ENCODE assay signal across 31 cellular contexts in genomic region chr9:135296783-135297715, GRCh38.
A peak's percentile ranks its signal among the peaks of the same experiment; 100 is the strongest.
DNase-seq lines count a peak whose midpoint lies in the region; ATAC-seq and TF ChIP-seq lines count a peak whose summit lies in the region.
"Had no signal": no experiment of that assay in that cellular context is flagged by ENCODE, and none has a peak within 500 bp of the region (broad histone marks: within the 10 kb centered on the region; RNA-seq: fewer than 3 reads in every experiment).

No MANE protein-coding gene starts in this region.

- 15% methylated on average over 16 of the region's 17 CpGs for WGBS in SK-N-SH (ENCODE audit: low lambda C conversion rate)

- no peak overlapping the region for H3K4me3 ChIP-seq in SK-N-SH (ENCODE audit: low read depth in 2 of 2, low read length in 1 of 2)
- H3K4me3 ChIP-seq in CD8-positive, alpha-beta memory T cell (ENCODE audit: low read length), result no peak overlapping the region
- H3K4me3 ChIP-seq: gastroesophageal sphincter, psoas muscle, stomach, vagina had no signal

- no peak overlapping the region for H2AFZ ChIP-seq in SK-N-SH (ENCODE audit: low read depth)

- H3K9me2 ChIP-seq in SK-N-SH, result no peaks in the 10 kb centered on the region

- peaks cover 13 to 25% of the 10 kb centered on the region in 2 donors for H3K27me3 Mint-ChIP-seq in CD8-positive, alpha-beta memory T cell
- H3K27me3 Mint-ChIP-seq in natural killer cell treated with Interleukin-12 subunit alpha and Interleukin-12 subunit beta and Interleukin-15 and Interleukin-18, amount 100 ng/mL, for 72 hours, result no peaks in the 10 kb centered on the region
- H3K27me3 Mint-ChIP-seq: activated naive CD8-positive, alpha-beta T cell treated with anti-CD3 and anti-CD28 coated beads for 36 hours had no signal

- no peaks in the 10 kb centered on the region for H3F3A ChIP-seq in SK-N-SH (replicated peaks; ENCODE audit: insufficient read depth)

- intact Hi-C loops in posterior vena cava (cut with DNase I), result loop anchor here in 1 of 2 donors (10.0 kb wide), 1 partner anchor 72 kb away; no protein-coding TSS in a partner anchor

- no peaks in the 10 kb centered on the region for H3K4me1 Mint-ChIP-seq in CD8-positive, alpha-beta memory T cell
- H3K4me1 Mint-ChIP-seq in natural killer cell treated with Interleukin-12 subunit alpha and Interleukin-12 subunit beta and Interleukin-15 and Interleukin-18, amount 100 ng/mL, for 72 hours (ENCODE audit: low read depth in 2 of 2), result no peaks in the 10 kb centered on the region
- H3K4me1 Mint-ChIP-seq: activated naive CD8-positive, alpha-beta T cell treated with anti-CD3 and anti-CD28 coated beads for 36 hours; memory B cell had no signal

- H3K4me3 Mint-ChIP-seq in CD8-positive, alpha-beta memory T cell, result no peak overlapping the region
- H3K4me3 Mint-ChIP-seq in natural killer cell treated with Interleukin-12 subunit alpha and Interleukin-12 subunit beta and Interleukin-15 and Interleukin-18, amount 100 ng/mL, for 72 hours, result no peak overlapping the region
- H3K4me3 Mint-ChIP-seq: activated naive CD8-positive, alpha-beta T cell treated with anti-CD3 and anti-CD28 coated beads for 36 hours; CD4-positive, alpha-beta T cell; memory B cell had no signal

- no peak overlapping the region for H3K4me2 ChIP-seq in SK-N-SH

- no peaks in the 10 kb centered on the region for H3K27me3 ChIP-seq in SK-N-SH (ENCODE audit: insufficient read depth)
- H3K27me3 ChIP-seq in CD8-positive, alpha-beta memory T cell (ENCODE audit: insufficient read depth, low read length, poor library complexity, severe bottlenecking), result no peaks in the 10 kb centered on the region
- H3K27me3 ChIP-seq: vagina had no signal

- H3K9me3 Mint-ChIP-seq in CD8-positive, alpha-beta memory T cell, result peaks cover 0 to 2% (median 0%) of the 10 kb centered on the region in 5 donors
- H3K9me3 Mint-ChIP-seq in natural killer cell treated with Interleukin-12 subunit alpha and Interleukin-12 subunit beta and Interleukin-15 and Interleukin-18, amount 100 ng/mL, for 72 hours, result no peaks in the 10 kb centered on the region
- H3K9me3 Mint-ChIP-seq: activated naive CD8-positive, alpha-beta T cell treated with anti-CD3 and anti-CD28 coated beads for 36 hours; CD4-positive, alpha-beta T cell; memory B cell had no signal

- no peaks in the 10 kb centered on the region for H3K36me3 Mint-ChIP-seq in CD8-positive, alpha-beta memory T cell
- no peaks in the 10 kb centered on the region for H3K36me3 Mint-ChIP-seq in natural killer cell treated with Interleukin-12 subunit alpha and Interleukin-12 subunit beta and Interleukin-15 and Interleukin-18, amount 100 ng/mL, for 72 hours
- H3K36me3 Mint-ChIP-seq: activated naive CD8-positive, alpha-beta T cell treated with anti-CD3 and anti-CD28 coated beads for 36 hours; memory B cell had no signal

- H3K9me3 ChIP-seq in SK-N-SH, result no peaks in the 10 kb centered on the region
- no peaks in the 10 kb centered on the region for H3K9me3 ChIP-seq in CD8-positive, alpha-beta memory T cell (ENCODE audit: low read length)
- H3K9me3 ChIP-seq: gastroesophageal sphincter, psoas muscle, stomach, vagina had no signal

- TF ChIP-seq CTCF in SK-N-SH (IDR thresholded peaks at IDR 0.05), result no peak

- H3K27ac ChIP-seq in SK-N-SH (ENCODE audit: low read depth in 2 of 2, low read length in 1 of 2), result peak overlapping the region in 1 of 2 experiments; percentile 39; a peak in 1 of 4 replicates
- no peak overlapping the region for H3K27ac ChIP-seq in CD8-positive, alpha-beta memory T cell (ENCODE audit: low read depth, low read length)
- H3K27ac ChIP-seq: gastroesophageal sphincter, psoas muscle, stomach, vagina, VCaP had no signal

- peak; percentile 77 for DNase-seq in SK-N-SH
- peak; percentile 66 for DNase-seq in NCI-H1105 treated with DMSO at 0.1 percent for 48 hours (lab: John Stamatoyannopoulos, UW)
- DNase-seq in islet precursor cell, result peak; percentile 49
- DNase-seq in posterior vena cava (ENCODE audit: low spot score), result peak; percentile 49
- no peak for DNase-seq in CD8-positive, alpha-beta memory T cell
- no peak for DNase-seq in SHP77 treated with DMSO at 0.1 percent for 48 hours (lab: John Stamatoyannopoulos, UW)
- DNase-seq in natural killer cell treated with Interleukin-12 subunit alpha and Interleukin-12 subunit beta and Interleukin-15 and Interleukin-18, amount 100 ng/mL, for 72 hours (ENCODE audit: low spot score), result no peak
- DNase-seq: activated CD4-positive, alpha-beta T cell treated with anti-CD3 and anti-CD28 coated beads for 48 hours; activated gamma-delta T cell; activated naive CD8-positive, alpha-beta T cell treated with anti-CD3 and anti-CD28 coated beads for 36 hours; anterior cingulate cortex; CD4-positive, alpha-beta T cell; effector CD4-positive, alpha-beta T cell; hippocampal formation; IMR-90; left cardiac atrium; NCI-H187 treated with DMSO at 0.1 percent for 48 hours; NCI-H526; NK-92 treated with Interleukin-12 subunit alpha and Interleukin-12 subunit beta, amount 100 ng/mL, for 24 hours; PC-3; psoas muscle; stimulated activated CD4-positive, alpha-beta T cell treated with anti-CD3 and anti-CD28 coated beads, Interleukin-4, amount 100 ng/mL, for 1 hour; stomach; T1000 had no signal

- peaks cover 0 to 20% of the 10 kb centered on the region in 2 experiments; a peak in 1 of 4 replicates for H3K4me1 ChIP-seq in SK-N-SH (ENCODE audit: control insufficient read depth in 1 of 2, insufficient read depth in 2 of 2, low read depth in 1 of 2, low read length in 1 of 2)
- no peaks in the 10 kb centered on the region for H3K4me1 ChIP-seq in CD8-positive, alpha-beta memory T cell (ENCODE audit: insufficient read depth, low read length)
- H3K4me1 ChIP-seq: gastroesophageal sphincter, psoas muscle, vagina had no signal

- H3K36me3 ChIP-seq in SK-N-SH (replicated peaks in 1 of 2; ENCODE audit: control insufficient read depth in 1 of 2, insufficient read depth in 2 of 2, low read length in 1 of 2), result no peaks in the 10 kb centered on the region
- H3K36me3 ChIP-seq in CD8-positive, alpha-beta memory T cell (ENCODE audit: insufficient read depth, low read length), result no peaks in the 10 kb centered on the region
- H3K36me3 ChIP-seq: gastroesophageal sphincter, stomach, vagina had no signal

- H3K27ac Mint-ChIP-seq in CD8-positive, alpha-beta memory T cell, result no peak overlapping the region
- no peak overlapping the region for H3K27ac Mint-ChIP-seq in natural killer cell treated with Interleukin-12 subunit alpha and Interleukin-12 subunit beta and Interleukin-15 and Interleukin-18, amount 100 ng/mL, for 72 hours
- H3K27ac Mint-ChIP-seq: activated naive CD8-positive, alpha-beta T cell treated with anti-CD3 and anti-CD28 coated beads for 36 hours; CD4-positive, alpha-beta T cell; memory B cell had no signal

- CTCF ChIA-PET in SK-N-SH (lab: Yijun Ruan, JAX), result interaction anchor here (1.0 kb wide), 1 partner anchor 13 kb away, joined by 3 read pairs; no protein-coding TSS in a partner anchor
- CTCF ChIA-PET in CD8-positive, alpha-beta memory T cell (lab: Charles Lee), result no interaction called here

- POLR2A ChIA-PET in SK-N-SH (lab: Yijun Ruan, JAX), result no interaction called here
- POLR2A ChIA-PET in CD8-positive, alpha-beta memory T cell (lab: Charles Lee), result no interaction called here

- H3K9ac ChIP-seq in SK-N-SH, result no peak overlapping the region

- no peaks in the 10 kb centered on the region for H3K79me2 ChIP-seq in SK-N-SH (ENCODE audit: insufficient read depth)

- no peak for TF ChIP-seq RAD21 in SK-N-SH (IDR thresholded peaks at IDR 0.05; ENCODE audit: low read length)

- H4K20me1 ChIP-seq in SK-N-SH (ENCODE audit: insufficient read depth), result no peaks in the 10 kb centered on the region

- no peak for ATAC-seq in SK-N-SH treated with all-trans-retinoic acid at 6 μM for 48 hours
- ATAC-seq in natural killer cell treated with Interleukin-12 subunit alpha and Interleukin-12 subunit beta and Interleukin-15 and Interleukin-18, amount 100 ng/mL, for 72 hours, result no peak
- ATAC-seq: gastroesophageal sphincter, HCT116, left cardiac atrium, PC-3, psoas muscle, sciatic nerve had no signal

- TF ChIP-seq EP300 in SK-N-SH (IDR thresholded peaks at IDR 0.05; ENCODE audit: borderline replicate concordance in 1 of 2, low read depth in 1 of 2, low read length in 1 of 2), result no peak

TF ChIP-seq in SK-N-SH, 30 proteins besides CTCF, POLR2A, EP300 and RAD21 (continues in another document):
- TF ChIP-seq YY1 (IDR thresholded peaks at IDR 0.05; ENCODE audit: low read depth) (no peak), IRF3 (IDR thresholded peaks at IDR 0.05; ENCODE audit: low read depth, low read length) (no peak), MAX (IDR thresholded peaks at IDR 0.05; ENCODE audit: low read depth) (no peak), NFIC (IDR thresholded peaks at IDR 0.05; ENCODE audit: borderline replicate concordance) (no peak)

TF ChIP-seq in SK-N-SH treated with all-trans-retinoic acid at 6 μM for 48 hours, 23 proteins besides CTCF, POLR2A, EP300 and RAD21:
- no peak for TF ChIP-seq CSDC2 (CRISPR knock-in tag; IDR thresholded peaks at IDR 0.05)

Comparison
In these comparisons a context has a peak if more than half of its experiments do, and no peak if none do; other contexts are left out.
1. DNase-seq: peak in SK-N-SH (single experiment), NCI-H1105 treated with DMSO at 0.1 percent for 48 hours (single experiment), islet precursor cell (single experiment) and posterior vena cava (single experiment); none in CD8-positive, alpha-beta memory T cell (0 of 5), SHP77 treated with DMSO at 0.1 percent for 48 hours (single experiment) and natural killer cell treated with Interleukin-12 subunit alpha and Interleukin-12 subunit beta and Interleukin-15 and Interleukin-18, amount 100 ng/mL, for 72 hours (single experiment).